Comparison of ENCODE assay signal across 1 cellular context in the genomic region with DNA sequence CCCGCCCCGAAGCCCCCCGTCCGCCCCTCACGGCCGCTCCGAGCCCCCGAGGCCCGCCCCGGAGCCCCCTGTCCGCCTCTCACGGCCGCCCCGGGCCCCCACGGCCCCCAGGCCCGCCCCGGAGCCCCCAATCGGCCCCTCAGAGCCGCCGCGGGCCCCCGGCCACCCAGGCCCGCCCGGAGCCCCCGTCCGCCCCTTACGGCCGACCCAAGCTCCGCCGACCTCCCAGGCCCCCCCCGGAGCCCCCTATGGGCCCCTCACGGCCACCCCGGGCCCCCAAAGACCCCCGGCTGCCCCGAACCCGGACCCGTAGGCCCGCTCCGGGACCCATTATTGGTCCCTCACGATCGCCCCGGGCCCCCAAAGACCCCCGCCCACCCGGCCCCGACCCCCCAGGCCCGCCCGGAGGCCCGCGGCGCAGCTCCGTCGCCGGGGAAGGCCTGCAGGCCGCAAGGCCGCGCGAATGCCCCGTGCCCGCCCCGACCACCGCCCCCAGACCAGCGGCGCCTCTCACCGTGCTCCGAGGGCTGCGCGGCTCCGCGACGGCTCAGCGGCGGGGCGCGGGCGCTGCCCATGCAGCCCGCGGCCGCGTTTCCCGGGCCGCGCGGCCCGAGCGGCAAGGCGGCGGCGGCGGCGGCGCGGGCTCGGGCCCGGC.
A peak's percentile ranks its signal among the peaks of the same experiment; 100 is the strongest.
TF ChIP-seq lines count a peak whose summit lies in the region.

No MANE protein-coding gene starts in this region.

TF ChIP-seq in K562, 482 proteins besides CTCF, POLR2A, EP300 and RAD21 (continued from another document):
- TF ChIP-seq MCM5 (IDR thresholded peaks at IDR 0.05; ENCODE audit: low read depth): no peak
- TF ChIP-seq, protein P1, sequence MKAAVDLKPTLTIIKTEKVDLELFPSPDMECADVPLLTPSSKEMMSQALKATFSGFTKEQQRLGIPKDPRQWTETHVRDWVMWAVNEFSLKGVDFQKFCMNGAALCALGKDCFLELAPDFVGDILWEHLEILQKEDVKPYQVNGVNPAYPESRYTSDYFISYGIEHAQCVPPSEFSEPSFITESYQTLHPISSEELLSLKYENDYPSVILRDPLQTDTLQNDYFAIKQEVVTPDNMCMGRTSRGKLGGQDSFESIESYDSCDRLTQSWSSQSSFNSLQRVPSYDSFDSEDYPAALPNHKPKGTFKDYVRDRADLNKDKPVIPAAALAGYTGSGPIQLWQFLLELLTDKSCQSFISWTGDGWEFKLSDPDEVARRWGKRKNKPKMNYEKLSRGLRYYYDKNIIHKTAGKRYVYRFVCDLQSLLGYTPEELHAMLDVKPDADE (conservative IDR thresholded peaks at IDR 0.05; ENCODE audit: control insufficient read depth, low read depth, low read length): 0 out of 2 replicates have a peak, but pooled peaks have one; percentile 4
- peak; percentile 69 for TF ChIP-seq RBFOX2 (IDR thresholded peaks at IDR 0.05; ENCODE audit: low read depth, low read length)
- TF ChIP-seq SREBF1 (IDR thresholded peaks at IDR 0.05; ENCODE audit: borderline replicate concordance, low read depth, low read length): no peak
- TF ChIP-seq ZNF75A (CRISPR knock-in tag; IDR thresholded peaks at IDR 0.05): no peak
- TF ChIP-seq EGR1 (conservative IDR thresholded peaks at IDR 0.05): no peak
- TF ChIP-seq ZBTB7A (IDR thresholded peaks at IDR 0.05; ENCODE audit: borderline replicate concordance, control insufficient read depth, low read depth, low read length): peak; percentile 32; the same call in 1 of the 2 replicates
- no peak for TF ChIP-seq ZNF584 (CRISPR knock-in tag; IDR thresholded peaks at IDR 0.05; ENCODE audit: low read depth)
- no peak for TF ChIP-seq PHTF2 (CRISPR knock-in tag; IDR thresholded peaks at IDR 0.05)
- no peak for TF ChIP-seq RBM17 (IDR thresholded peaks at IDR 0.05; ENCODE audit: borderline replicate concordance, low read depth, low read length)
TF ChIP-seq in K562: peak in this region for 3.
